17 cellular contexts compared by ENCODE assay signal in the genomic region with DNA sequence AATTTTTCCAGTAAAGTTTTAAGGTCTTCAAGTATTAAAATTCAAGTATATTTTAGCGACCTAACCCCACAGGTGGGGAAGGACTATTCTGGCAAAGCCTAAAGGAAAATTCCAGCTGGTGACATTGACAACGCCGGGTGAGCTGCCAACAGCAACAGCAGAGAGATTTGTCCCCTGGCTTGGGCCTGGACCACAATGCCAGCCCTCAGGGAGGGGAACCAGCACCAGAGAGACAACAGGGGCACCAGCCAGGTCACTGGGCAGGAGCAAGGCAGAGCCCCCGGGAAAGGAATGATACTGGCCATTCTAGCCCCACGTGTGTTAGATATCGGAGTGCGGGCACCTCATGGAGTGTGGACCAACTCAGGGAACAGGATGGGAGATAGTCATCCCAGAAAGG.
A peak's percentile ranks its signal among the peaks of the same experiment; 100 is the strongest.
DNase-seq lines count a peak whose midpoint lies in the region; ATAC-seq, FAIRE-seq and TF ChIP-seq lines count a peak whose summit lies in the region.
"Had no signal": no experiment of that assay in that cellular context is flagged by ENCODE, and none has a peak within 500 bp of the region (broad histone marks: within the 10 kb centered on the region; RNA-seq: fewer than 3 reads in every experiment).

No MANE protein-coding gene starts in this region.

- H4K12ac ChIP-seq in trophoblast cell (ENCODE audit: low read depth, low read length): peak overlapping the region; percentile 16

- H3K79me2 ChIP-seq in trophoblast cell (ENCODE audit: control insufficient read depth, insufficient read depth, low read length, poor library complexity): no peaks in the 10 kb centered on the region

- ATAC-seq in right lobe of liver: no peak
- ATAC-seq in SK-N-SH treated with all-trans-retinoic acid at 6 μM for 48 hours: no peak
- ATAC-seq: HCT116, Panc1 had no signal

- no peaks in the 10 kb centered on the region for H3K4me1 ChIP-seq in trophoblast cell (ENCODE audit: control insufficient read depth in 1 of 2, insufficient read depth in 2 of 2, low read length in 2 of 2)
- H3K4me1 ChIP-seq in right lobe of liver: no peaks in the 10 kb centered on the region

- no peak overlapping the region for H3K4ac ChIP-seq in trophoblast cell (ENCODE audit: low read depth, low read length)

- no peak overlapping the region for H2BK12ac ChIP-seq in trophoblast cell (ENCODE audit: low read length)

- no peak for DNase-seq in HL-60 (ENCODE audit: low read depth in 1 of 2, low spot score in 1 of 2)
- DNase-seq in chondrocyte (ENCODE audit: low spot score): no peak
- DNase-seq in immature natural killer cell: no peak
- DNase-seq in trophoblast cell: no peak
- no peak for DNase-seq in right lobe of liver
- no peak for DNase-seq in GM19239 (ENCODE audit: insufficient read length, low spot score)
- DNase-seq: DMS79 treated with DMSO at 0.1 percent for 48 hours, GOT3, MM.1S, NCI-H1092, NCI-H1436 treated with DMSO at 0.1 percent for 48 hours, NCI-H2029, NCI-H446, NCI-H526 treated with DMSO at 0.1 percent for 48 hours had no signal

- H3K27me3 ChIP-seq in HL-60 (ENCODE audit: insufficient read depth, poor library complexity, severe bottlenecking) (no peaks in the 10 kb centered on the region), trophoblast cell (ENCODE audit: insufficient read depth, low read length) (no peaks in the 10 kb centered on the region), right lobe of liver (no peaks in the 10 kb centered on the region)

- H3K27ac Mint-ChIP-seq in chondrocyte (ENCODE audit: unreplicated experiment) (peak overlapping the region; percentile 85), immature natural killer cell (peak overlapping the region in 5 of 6 donors; percentile 23 to 69 (median 56))

- FAIRE-seq in GM19239 (lab: Jason Lieb, UNC): no peak

- H2AFZ ChIP-seq in trophoblast cell (ENCODE audit: insufficient read depth, low read length, poor library complexity): no peak overlapping the region

- peak overlapping the region; percentile 68 for H3K27ac ChIP-seq in HL-60 (replicated peaks)
- H3K27ac ChIP-seq in trophoblast cell (ENCODE audit: low read depth, low read length): no peak overlapping the region
- no peak overlapping the region for H3K27ac ChIP-seq in right lobe of liver

- H2BK120ac ChIP-seq in trophoblast cell (ENCODE audit: insufficient read depth, low read length, poor library complexity): no peak overlapping the region

- H3K14ac ChIP-seq in trophoblast cell (ENCODE audit: low read length): no peak overlapping the region

- H3K9me3 ChIP-seq in trophoblast cell (ENCODE audit: insufficient read depth, low read depth, low read length) (peaks cover 2% of the 10 kb centered on the region), right lobe of liver (no peaks in the 10 kb centered on the region)

- H3K4me3 ChIP-seq in HL-60 (replicated peaks; ENCODE audit: insufficient read depth, low read length) (no peak overlapping the region), trophoblast cell (ENCODE audit: low read depth, low read length) (no peak overlapping the region), right lobe of liver (no peak overlapping the region)

- no peak overlapping the region for H3K4me2 ChIP-seq in trophoblast cell (ENCODE audit: low read length)

- peaks cover 18% of the 10 kb centered on the region for H3K4me1 Mint-ChIP-seq in chondrocyte (ENCODE audit: low read depth)
- peaks cover 12 to 18% of the 10 kb centered on the region in 2 donors for H3K4me1 Mint-ChIP-seq in immature natural killer cell

- TF ChIP-seq CTCF in HL-60 (IDR thresholded peaks at IDR 0.05; ENCODE audit: insufficient read depth, low read length): no peak
- TF ChIP-seq CTCF in chondrocyte (IDR thresholded peaks at IDR 0.05): no peak
- no peak for TF ChIP-seq CTCF in right lobe of liver (IDR thresholded peaks at IDR 0.05)

- no peak for TF ChIP-seq POLR2A in right lobe of liver (IDR thresholded peaks at IDR 0.05)

- H3K27me3 Mint-ChIP-seq in chondrocyte (ENCODE audit: low read depth) (no peaks in the 10 kb centered on the region), immature natural killer cell (ENCODE audit: low read depth in 3 of 3) (no peaks in the 10 kb centered on the region)

- H3K36me3 Mint-ChIP-seq in chondrocyte (ENCODE audit: low read depth): peaks cover 50% of the 10 kb centered on the region
- H3K36me3 Mint-ChIP-seq in immature natural killer cell: no peaks in the 10 kb centered on the region

- no peak overlapping the region for H4K8ac ChIP-seq in trophoblast cell (ENCODE audit: low read depth, low read length)

- no peak overlapping the region for H3K4me3 Mint-ChIP-seq in chondrocyte (ENCODE audit: unreplicated experiment)
- H3K4me3 Mint-ChIP-seq in immature natural killer cell: peak overlapping the region in 2 of 5 donors; percentile 13 to 27

- WGBS in trophoblast cell (ENCODE audit: extremely low coverage, insufficient coverage, insufficient read length): no CpG with 5 or more reads among the region's 7 CpGs
- 86% methylated on average over 7 of the region's 7 CpGs for WGBS in right lobe of liver (ENCODE audit: insufficient coverage, low coverage, low lambda C conversion rate, missing lambda C conversion rate)

- no peak overlapping the region for H2AK5ac ChIP-seq in trophoblast cell (ENCODE audit: low read length)

- no peak overlapping the region for H3K18ac ChIP-seq in trophoblast cell (ENCODE audit: low read length)

- H3K36me3 ChIP-seq in trophoblast cell (ENCODE audit: control insufficient read depth in 1 of 2, insufficient read depth in 2 of 2, low read length in 2 of 2): peaks cover 10 to 18% of the 10 kb centered on the region in 2 experiments
- H3K36me3 ChIP-seq in right lobe of liver: no peaks in the 10 kb centered on the region

- no peak overlapping the region for H2BK5ac ChIP-seq in trophoblast cell (ENCODE audit: low read depth, low read length, poor library complexity)

- no peak overlapping the region for H3K23ac ChIP-seq in trophoblast cell (ENCODE audit: low read length)

- intact Hi-C loops in right lobe of liver (cut with DNase I): loop anchor here in 1 of 2 donors (10.0 kb wide), 1 partner anchor 111 kb away; no protein-coding TSS in a partner anchor

- H3K9me3 Mint-ChIP-seq in chondrocyte (ENCODE audit: low read depth) (no peaks in the 10 kb centered on the region), immature natural killer cell (no peaks in the 10 kb centered on the region)

- no peak overlapping the region for H3K9ac ChIP-seq in trophoblast cell (ENCODE audit: low read length)

- H3K79me1 ChIP-seq in trophoblast cell (ENCODE audit: low read length): no peaks in the 10 kb centered on the region

- no peak overlapping the region for H4K91ac ChIP-seq in trophoblast cell (ENCODE audit: low read depth, low read length)

TF ChIP-seq in SK-N-SH treated with all-trans-retinoic acid at 6 μM for 48 hours, 23 proteins besides CTCF, POLR2A, EP300 and RAD21 (continues in another document):
- TF ChIP-seq, protein P1, sequence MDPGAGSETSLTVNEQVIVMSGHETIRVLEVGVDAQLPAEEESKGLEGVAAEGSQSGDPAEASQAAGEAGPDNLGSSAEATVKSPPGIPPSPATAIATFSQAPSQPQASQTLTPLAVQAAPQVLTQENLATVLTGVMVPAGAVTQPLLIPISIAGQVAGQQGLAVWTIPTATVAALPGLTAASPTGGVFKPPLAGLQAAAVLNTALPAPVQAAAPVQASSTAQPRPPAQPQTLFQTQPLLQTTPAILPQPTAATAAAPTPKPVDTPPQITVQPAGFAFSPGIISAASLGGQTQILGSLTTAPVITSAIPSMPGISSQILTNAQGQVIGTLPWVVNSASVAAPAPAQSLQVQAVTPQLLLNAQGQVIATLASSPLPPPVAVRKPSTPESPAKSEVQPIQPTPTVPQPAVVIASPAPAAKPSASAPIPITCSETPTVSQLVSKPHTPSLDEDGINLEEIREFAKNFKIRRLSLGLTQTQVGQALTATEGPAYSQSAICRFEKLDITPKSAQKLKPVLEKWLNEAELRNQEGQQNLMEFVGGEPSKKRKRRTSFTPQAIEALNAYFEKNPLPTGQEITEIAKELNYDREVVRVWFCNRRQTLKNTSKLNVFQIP (CRISPR knock-in tag; IDR thresholded peaks at IDR 0.05; ENCODE audit: borderline replicate concordance, low read depth): no peak
- TF ChIP-seq SNAI2 (CRISPR knock-in tag; IDR thresholded peaks at IDR 0.05): no peak
- TF ChIP-seq, protein P2, sequence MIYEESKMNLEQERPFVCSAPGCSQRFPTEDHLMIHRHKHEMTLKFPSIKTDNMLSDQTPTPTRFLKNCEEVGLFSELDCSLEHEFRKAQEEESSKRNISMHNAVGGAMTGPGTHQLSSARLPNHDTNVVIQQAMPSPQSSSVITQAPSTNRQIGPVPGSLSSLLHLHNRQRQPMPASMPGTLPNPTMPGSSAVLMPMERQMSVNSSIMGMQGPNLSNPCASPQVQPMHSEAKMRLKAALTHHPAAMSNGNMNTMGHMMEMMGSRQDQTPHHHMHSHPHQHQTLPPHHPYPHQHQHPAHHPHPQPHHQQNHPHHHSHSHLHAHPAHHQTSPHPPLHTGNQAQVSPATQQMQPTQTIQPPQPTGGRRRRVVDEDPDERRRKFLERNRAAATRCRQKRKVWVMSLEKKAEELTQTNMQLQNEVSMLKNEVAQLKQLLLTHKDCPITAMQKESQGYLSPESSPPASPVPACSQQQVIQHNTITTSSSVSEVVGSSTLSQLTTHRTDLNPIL (CRISPR knock-in tag; IDR thresholded peaks at IDR 0.05; ENCODE audit: low read depth): no peak
- TF ChIP-seq ZC3H10 (CRISPR knock-in tag; IDR thresholded peaks at IDR 0.05): no peak
- TF ChIP-seq RARB (CRISPR knock-in tag; IDR thresholded peaks at IDR 0.05): no peak
- TF ChIP-seq, protein P3, sequence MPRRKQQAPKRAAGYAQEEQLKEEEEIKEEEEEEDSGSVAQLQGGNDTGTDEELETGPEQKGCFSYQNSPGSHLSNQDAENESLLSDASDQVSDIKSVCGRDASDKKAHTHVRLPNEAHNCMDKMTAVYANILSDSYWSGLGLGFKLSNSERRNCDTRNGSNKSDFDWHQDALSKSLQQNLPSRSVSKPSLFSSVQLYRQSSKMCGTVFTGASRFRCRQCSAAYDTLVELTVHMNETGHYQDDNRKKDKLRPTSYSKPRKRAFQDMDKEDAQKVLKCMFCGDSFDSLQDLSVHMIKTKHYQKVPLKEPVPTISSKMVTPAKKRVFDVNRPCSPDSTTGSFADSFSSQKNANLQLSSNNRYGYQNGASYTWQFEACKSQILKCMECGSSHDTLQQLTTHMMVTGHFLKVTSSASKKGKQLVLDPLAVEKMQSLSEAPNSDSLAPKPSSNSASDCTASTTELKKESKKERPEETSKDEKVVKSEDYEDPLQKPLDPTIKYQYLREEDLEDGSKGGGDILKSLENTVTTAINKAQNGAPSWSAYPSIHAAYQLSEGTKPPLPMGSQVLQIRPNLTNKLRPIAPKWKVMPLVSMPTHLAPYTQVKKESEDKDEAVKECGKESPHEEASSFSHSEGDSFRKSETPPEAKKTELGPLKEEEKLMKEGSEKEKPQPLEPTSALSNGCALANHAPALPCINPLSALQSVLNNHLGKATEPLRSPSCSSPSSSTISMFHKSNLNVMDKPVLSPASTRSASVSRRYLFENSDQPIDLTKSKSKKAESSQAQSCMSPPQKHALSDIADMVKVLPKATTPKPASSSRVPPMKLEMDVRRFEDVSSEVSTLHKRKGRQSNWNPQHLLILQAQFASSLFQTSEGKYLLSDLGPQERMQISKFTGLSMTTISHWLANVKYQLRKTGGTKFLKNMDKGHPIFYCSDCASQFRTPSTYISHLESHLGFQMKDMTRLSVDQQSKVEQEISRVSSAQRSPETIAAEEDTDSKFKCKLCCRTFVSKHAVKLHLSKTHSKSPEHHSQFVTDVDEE (CRISPR knock-in tag; IDR thresholded peaks at IDR 0.05): no peak
- TF ChIP-seq OSR1 (CRISPR knock-in tag; IDR thresholded peaks at IDR 0.05): no peak
